In the genomic region with DNA sequence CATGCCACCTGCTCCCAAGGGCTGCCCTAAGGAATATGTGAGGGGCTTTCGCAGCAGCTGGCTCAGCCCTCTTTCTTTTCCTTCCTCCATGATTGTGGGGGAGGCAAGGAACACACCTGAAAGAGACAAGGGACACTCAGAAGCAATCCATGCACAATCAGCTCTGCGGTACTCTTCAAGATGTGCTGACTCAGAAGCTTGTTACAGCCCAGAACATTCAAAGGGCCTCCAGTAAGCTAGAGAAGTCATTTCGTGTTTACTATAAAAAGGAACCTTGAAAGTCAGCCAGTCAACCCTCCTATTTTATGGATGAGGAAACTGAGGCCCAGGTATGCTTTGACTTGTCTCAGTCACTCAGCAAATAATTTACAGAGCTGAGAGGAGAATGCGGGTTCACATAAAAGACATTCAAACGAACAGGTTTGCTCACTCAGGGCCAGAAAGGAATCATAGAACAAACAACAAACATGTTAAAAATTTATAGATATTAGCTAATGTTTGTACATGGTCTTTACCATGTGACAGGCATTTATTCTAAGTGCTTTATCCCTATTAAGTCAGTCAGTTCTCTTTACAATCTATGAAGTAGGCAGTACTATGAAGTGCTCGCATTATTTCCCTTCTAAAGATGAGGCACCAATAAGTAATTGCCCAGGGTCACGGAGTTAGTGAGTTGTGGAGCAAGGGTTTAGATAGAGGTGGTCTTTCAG, we compare ENCODE assay signal across 22 cellular contexts.
"Had no signal": no experiment of that assay in that cellular context is flagged by ENCODE, and none has a peak within 500 bp of the region (broad histone marks: within the 10 kb centered on the region; RNA-seq: fewer than 3 reads in every experiment).

No MANE protein-coding gene starts in this region.

- H3K36me3 ChIP-seq: MG63, SJSA1 had no signal

- DNase-seq: IMR-90, MG63, NCI-H1092, NCI-H1105 treated with DMSO at 0.1 percent for 48 hours, NCI-H1417 treated with DMSO at 0.1 percent for 48 hours, NCI-H146, NCI-H1694 treated with DMSO at 0.1 percent for 48 hours, NCI-H1930, NCI-H2081, NCI-H2107, NCI-H2171, NCI-H226, NCI-H446, NCI-H510A, NCI-H69, NCI-H774, Right ventricle myocardium superior, SIG-M5 had no signal

- H3K27me3 ChIP-seq: MG63, SJSA1 had no signal

- H3K27ac ChIP-seq: KMS-11, SJSA1, SK-N-MC had no signal

- H3K9me3 ChIP-seq: MG63, SJSA1 had no signal

- H3K4me2 ChIP-seq: KMS-11 had no signal

- H3K4me3 ChIP-seq: MG63, SJSA1, SK-N-MC had no signal

- ATAC-seq: Panc1 had no signal

- H3K9ac ChIP-seq: KMS-11 had no signal
